34 cellular contexts compared by ENCODE assay signal in genomic region chr10:131086511-131086910, GRCh38.
"Had no signal": no experiment of that assay in that cellular context is flagged by ENCODE, and none has a peak within 500 bp of the region (broad histone marks: within the 10 kb centered on the region; RNA-seq: fewer than 3 reads in every experiment).

No MANE protein-coding gene starts in this region.

- FAIRE-seq: colon had no signal

- H3K27me3 Mint-ChIP-seq: activated CD4-positive, alpha-beta memory T cell treated with anti-CD3 and anti-CD28 coated beads for 36 hours; activated CD4-positive, alpha-beta T cell treated with anti-CD3 and anti-CD28 coated beads, Interleukin-2, amount 10 ng/mL, durations not matched to agents 24 days and 14 days; activated naive CD8-positive, alpha-beta T cell; activated naive CD8-positive, alpha-beta T cell treated with anti-CD3 and anti-CD28 coated beads, Interleukin-2, amount 50 U/mL, for 24 hours; effector memory CD8-positive, alpha-beta T cell had no signal

- H3K4me3 Mint-ChIP-seq: activated CD4-positive, alpha-beta memory T cell treated with anti-CD3 and anti-CD28 coated beads for 36 hours; activated CD4-positive, alpha-beta T cell treated with anti-CD3 and anti-CD28 coated beads for 36 hours; activated CD4-positive, alpha-beta T cell treated with anti-CD3 and anti-CD28 coated beads, Interleukin-2, amount 10 ng/mL, durations not matched to agents 24 days and 14 days; activated CD8-positive, alpha-beta memory T cell treated with anti-CD3 and anti-CD28 coated beads, Interleukin-2, amount 10 ng/mL, durations not matched to agents 7 days and 5 days; activated CD8-positive, alpha-beta T cell treated with anti-CD3 and anti-CD28 coated beads, Interleukin-2, amount 10 ng/mL, durations not matched to agents 7 days and 5 days; activated naive CD8-positive, alpha-beta T cell; activated naive CD8-positive, alpha-beta T cell treated with anti-CD3 and anti-CD28 coated beads, Interleukin-2, amount 50 U/mL, for 24 hours; activated T-cell treated with anti-CD3 and anti-CD28 coated beads, Interleukin-2, amount 50 U/mL, for 72 hours; effector memory CD8-positive, alpha-beta T cell; T-helper 17 cell; T-helper 2 cell treated with Interferon-gamma antibody and Interleukin-4, amounts not matched to agents 5 μg/mL and 100 μg/mL, for 36 hours had no signal

- H3K36me3 Mint-ChIP-seq: activated CD4-positive, alpha-beta memory T cell treated with anti-CD3 and anti-CD28 coated beads for 36 hours; activated CD8-positive, alpha-beta memory T cell treated with anti-CD3 and anti-CD28 coated beads, Interleukin-2, amount 10 ng/mL, durations not matched to agents 7 days and 5 days; activated naive CD8-positive, alpha-beta T cell had no signal

- H3K9me3 Mint-ChIP-seq: activated CD4-positive, alpha-beta T cell treated with anti-CD3 and anti-CD28 coated beads, Interleukin-2, amount 10 ng/mL, durations not matched to agents 24 days and 14 days; activated naive CD8-positive, alpha-beta T cell treated with anti-CD3 and anti-CD28 coated beads, Interleukin-2, amount 50 U/mL, for 24 hours; T-helper 2 cell treated with Interferon-gamma antibody and Interleukin-4, amounts not matched to agents 5 μg/mL and 100 μg/mL, for 36 hours had no signal

- ATAC-seq: activated CD4-positive, alpha-beta T cell treated with anti-CD3 and anti-CD28 coated beads for 36 hours; activated CD8-positive, alpha-beta memory T cell treated with anti-CD3 and anti-CD28 coated beads, Interleukin-2, amount 10 ng/mL, durations not matched to agents 7 days and 5 days; activated CD8-positive, alpha-beta T cell treated with anti-CD3 and anti-CD28 coated beads, Interleukin-2, amount 10 ng/mL, durations not matched to agents 7 days and 5 days; activated naive CD8-positive, alpha-beta T cell treated with anti-CD3 and anti-CD28 coated beads, Interleukin-2, amount 50 U/mL, for 24 hours; activated T-cell treated with anti-CD3 and anti-CD28 coated beads, Interleukin-2, amount 50 U/mL, for 72 hours; body of pancreas; effector memory CD8-positive, alpha-beta T cell; foreskin keratinocyte; gastrocnemius medialis; heart left ventricle; T-helper 17 cell had no signal

- H3K4me3 ChIP-seq: adrenal gland, body of pancreas, esophagus muscularis mucosa, gastrocnemius medialis, heart left ventricle had no signal

- H3K9me3 ChIP-seq: adrenal gland, body of pancreas, esophagus muscularis mucosa, gastrocnemius medialis, heart left ventricle had no signal

- DNase-seq: activated CD4-positive, alpha-beta memory T cell treated with anti-CD3 and anti-CD28 coated beads for 36 hours; activated CD4-positive, alpha-beta T cell treated with anti-CD3 and anti-CD28 coated beads for 36 hours; activated CD4-positive, alpha-beta T cell treated with anti-CD3 and anti-CD28 coated beads, Interleukin-2, amount 10 ng/mL, durations not matched to agents 24 days and 14 days; activated CD4-positive, CD25-positive, alpha-beta regulatory T cell; activated CD4-positive, CD25-positive, alpha-beta regulatory T cell treated with anti-CD3 and anti-CD28 coated beads, Interleukin-2, amount 50 U/mL, for 72 hours; activated CD8-positive, alpha-beta memory T cell treated with anti-CD3 and anti-CD28 coated beads, Interleukin-2, amount 10 ng/mL, durations not matched to agents 7 days and 5 days; activated CD8-positive, alpha-beta memory T cell treated with anti-CD3 and anti-CD28 coated beads, Interleukin-2, amount 50 U/mL, for 4 hours; activated CD8-positive, alpha-beta T cell treated with anti-CD3 and anti-CD28 coated beads, Interleukin-2, amount 10 ng/mL, durations not matched to agents 7 days and 5 days; activated gamma-delta T cell treated with Interleukin-2 at 50 U/mL for 16 hours; activated naive CD4-positive, alpha-beta T cell treated with anti-CD3 and anti-CD28 coated beads, Interleukin-2, amount 50 U/mL, for 16 hours; activated naive CD4-positive, alpha-beta T cell treated with Interleukin-2 at 50 U/mL for 16 hours; activated naive CD8-positive, alpha-beta T cell treated with anti-CD3 and anti-CD28 coated beads, Interleukin-2, amount 50 U/mL, for 24 hours; activated T-cell treated with anti-CD3 and anti-CD28 coated beads, Interleukin-2, amount 50 U/mL, for 1 hour; activated T-cell treated with anti-CD3 and anti-CD28 coated beads, Interleukin-2, amount 50 U/mL, for 72 hours; adrenal gland; amygdala; aorta; body of pancreas; caudate nucleus; cortex of kidney; dermis blood vessel endothelial cell; effector CD4-positive, alpha-beta T cell; effector memory CD8-positive, alpha-beta T cell; erythroblast; foreskin keratinocyte; gastrocnemius medialis; glutamatergic neuron; heart left ventricle; T-helper 1 cell; T-helper 17 cell had no signal

- H3K36me3 ChIP-seq: adrenal gland, esophagus muscularis mucosa, gastrocnemius medialis, heart left ventricle had no signal

- H3K27me3 ChIP-seq: adrenal gland, body of pancreas, foreskin keratinocyte had no signal

- H3K27ac ChIP-seq: adrenal gland, body of pancreas, esophagus muscularis mucosa, foreskin keratinocyte, gastrocnemius medialis, heart left ventricle had no signal

- H3K4me1 Mint-ChIP-seq: T-helper 17 cell had no signal

- H3K4me1 ChIP-seq: esophagus muscularis mucosa, foreskin keratinocyte, gastrocnemius medialis, heart left ventricle had no signal

- H3K27ac Mint-ChIP-seq: activated CD4-positive, alpha-beta memory T cell treated with anti-CD3 and anti-CD28 coated beads for 36 hours; activated CD4-positive, alpha-beta T cell treated with anti-CD3 and anti-CD28 coated beads for 36 hours; activated CD4-positive, alpha-beta T cell treated with anti-CD3 and anti-CD28 coated beads, Interleukin-2, amount 10 ng/mL, durations not matched to agents 24 days and 14 days; activated CD8-positive, alpha-beta memory T cell treated with anti-CD3 and anti-CD28 coated beads, Interleukin-2, amount 10 ng/mL, durations not matched to agents 7 days and 5 days; activated CD8-positive, alpha-beta T cell treated with anti-CD3 and anti-CD28 coated beads, Interleukin-2, amount 10 ng/mL, durations not matched to agents 7 days and 5 days; activated naive CD8-positive, alpha-beta T cell; activated naive CD8-positive, alpha-beta T cell treated with anti-CD3 and anti-CD28 coated beads, Interleukin-2, amount 50 U/mL, for 24 hours; activated T-cell treated with anti-CD3 and anti-CD28 coated beads, Interleukin-2, amount 50 U/mL, for 72 hours; effector memory CD8-positive, alpha-beta T cell; T-helper 17 cell; T-helper 2 cell treated with Interferon-gamma antibody and Interleukin-4, amounts not matched to agents 5 μg/mL and 100 μg/mL, for 36 hours had no signal
